ENCODE assay signal across 9 cellular contexts in genomic region chr2:23916727-23917458, GRCh38. TPM values are rescaled to one million over a fixed set of nuclear protein-coding genes. Genes with fewer than 3 reads are reported as not detected.
DNase-seq lines count a peak whose midpoint lies in the region; ATAC-seq and TF ChIP-seq lines count a peak whose summit lies in the region.
"Had no signal": no experiment of that assay in that cellular context is flagged by ENCODE, and none has a peak within 500 bp of the region (broad histone marks: within the 10 kb centered on the region; RNA-seq: fewer than 3 reads in every experiment).

No MANE protein-coding gene starts in this region.

- peak; percentile 14 for DNase-seq in activated CD4-positive, alpha-beta T cell treated with anti-CD3 and anti-CD28 coated beads, Interleukin-2, amount 10 ng/mL, durations not matched to agents 7 days and 5 days
- DNase-seq in activated CD4-positive, alpha-beta T cell treated with anti-CD3 and anti-CD28 coated beads for 48 hours = no peak
- DNase-seq in activated CD8-positive, alpha-beta T cell treated with anti-CD3 and anti-CD28 coated beads for 36 hours = peak; percentile 53
- DNase-seq in smooth muscle cell (lab: John Stamatoyannopoulos, UW; ENCODE audit: unreplicated experiment) (no peak), NCI-H1048 (lab: John Stamatoyannopoulos, UW) (no peak), globus pallidus (ENCODE audit: low spot score) (no peak), lower lobe of right lung (no peak)
- DNase-seq: activated CD4-positive, alpha-beta memory T cell treated with anti-CD3 and anti-CD28 coated beads, Interleukin-2, amount 10 ng/mL, durations not matched to agents 7 days and 5 days had no signal

- no peak overlapping the region for H2AFZ ChIP-seq in smooth muscle cell (ENCODE audit: low read depth)

- H3K27ac Mint-ChIP-seq in activated CD4-positive, alpha-beta T cell treated with anti-CD3 and anti-CD28 coated beads, Interleukin-2, amount 10 ng/mL, durations not matched to agents 7 days and 5 days = no peak overlapping the region
- peak overlapping the region; percentile 73 for H3K27ac Mint-ChIP-seq in activated CD8-positive, alpha-beta T cell treated with anti-CD3 and anti-CD28 coated beads for 36 hours
- H3K27ac Mint-ChIP-seq: activated CD4-positive, alpha-beta memory T cell treated with anti-CD3 and anti-CD28 coated beads, Interleukin-2, amount 10 ng/mL, durations not matched to agents 7 days and 5 days had no signal

- peaks cover 99% of the 10 kb centered on the region for H3K79me2 ChIP-seq in smooth muscle cell (ENCODE audit: low read depth)

- H3K9me3 ChIP-seq in smooth muscle cell (replicated peaks; ENCODE audit: low read depth) = no peaks in the 10 kb centered on the region
- H3K9me3 ChIP-seq in lower lobe of right lung = no peaks in the 10 kb centered on the region

- CTCF ChIA-PET in activated CD4-positive, alpha-beta T cell treated with anti-CD3 and anti-CD28 coated beads, Interleukin-2, amount 10 ng/mL, durations not matched to agents 7 days and 5 days (lab: Charles Lee) = interaction anchor here (0.6 kb wide), 1 partner anchor 1028 kb away, joined by 3 read pairs; no protein-coding TSS in a partner anchor
- CTCF ChIA-PET in activated CD8-positive, alpha-beta T cell treated with anti-CD3 and anti-CD28 coated beads for 36 hours (lab: Charles Lee) = no interaction called here

- H3K4me3 ChIP-seq in smooth muscle cell (no peak overlapping the region), lower lobe of right lung (no peak overlapping the region)

- H3K9me3 Mint-ChIP-seq in activated CD4-positive, alpha-beta T cell treated with anti-CD3 and anti-CD28 coated beads, Interleukin-2, amount 10 ng/mL, durations not matched to agents 7 days and 5 days = no peaks in the 10 kb centered on the region
- no peaks in the 10 kb centered on the region for H3K9me3 Mint-ChIP-seq in activated CD8-positive, alpha-beta T cell treated with anti-CD3 and anti-CD28 coated beads for 36 hours
- H3K9me3 Mint-ChIP-seq: activated CD4-positive, alpha-beta memory T cell treated with anti-CD3 and anti-CD28 coated beads, Interleukin-2, amount 10 ng/mL, durations not matched to agents 7 days and 5 days had no signal

- TF ChIP-seq CTCF in activated CD8-positive, alpha-beta T cell treated with anti-CD3 and anti-CD28 coated beads for 36 hours (IDR thresholded peaks at IDR 0.05) = no peak
- TF ChIP-seq CTCF in smooth muscle cell (IDR thresholded peaks at IDR 0.05; ENCODE audit: borderline replicate concordance, insufficient read depth, poor library complexity, severe bottlenecking) = no peak
- TF ChIP-seq CTCF in lower lobe of right lung (IDR thresholded peaks at IDR 0.05) = no peak

- no peaks in the 10 kb centered on the region for H3K27me3 Mint-ChIP-seq in activated CD4-positive, alpha-beta T cell treated with anti-CD3 and anti-CD28 coated beads, Interleukin-2, amount 10 ng/mL, durations not matched to agents 7 days and 5 days
- no peaks in the 10 kb centered on the region for H3K27me3 Mint-ChIP-seq in activated CD8-positive, alpha-beta T cell treated with anti-CD3 and anti-CD28 coated beads for 36 hours
- H3K27me3 Mint-ChIP-seq: activated CD4-positive, alpha-beta memory T cell treated with anti-CD3 and anti-CD28 coated beads, Interleukin-2, amount 10 ng/mL, durations not matched to agents 7 days and 5 days had no signal

- H3K27ac ChIP-seq in smooth muscle cell (ENCODE audit: low read depth) = peak overlapping the region; percentile 10
- no peak overlapping the region for H3K27ac ChIP-seq in lower lobe of right lung

- ATAC-seq in HG03432 (IDR thresholded peaks at IDR 0.05; ENCODE audit: unreplicated experiment) (peak; percentile 68), lower lobe of right lung (no peak)
- peak; percentile 85 for ATAC-seq in activated CD8-positive, alpha-beta T cell treated with anti-CD3 and anti-CD28 coated beads for 36 hours

- H3K36me3 ChIP-seq in smooth muscle cell (ENCODE audit: low read depth) = no peaks in the 10 kb centered on the region
- no peaks in the 10 kb centered on the region for H3K36me3 ChIP-seq in lower lobe of right lung

- H3K4me1 ChIP-seq in smooth muscle cell (ENCODE audit: low read depth) (peaks cover 7% of the 10 kb centered on the region), lower lobe of right lung (peaks cover 17% of the 10 kb centered on the region)

- POLR2A ChIA-PET in activated CD4-positive, alpha-beta T cell treated with anti-CD3 and anti-CD28 coated beads, Interleukin-2, amount 10 ng/mL, durations not matched to agents 7 days and 5 days (lab: Charles Lee) = no interaction called here
- POLR2A ChIA-PET in activated CD8-positive, alpha-beta T cell treated with anti-CD3 and anti-CD28 coated beads for 36 hours (lab: Charles Lee) = no interaction called here

- peak overlapping the region; percentile 9 for H3K9ac ChIP-seq in smooth muscle cell (ENCODE audit: low read depth)

- H3K4me2 ChIP-seq in smooth muscle cell = no peak overlapping the region

- H3K27me3 ChIP-seq in smooth muscle cell (ENCODE audit: low read depth) (no peaks in the 10 kb centered on the region), lower lobe of right lung (ENCODE audit: low read depth) (no peaks in the 10 kb centered on the region)

- H3K4me1 Mint-ChIP-seq in activated CD4-positive, alpha-beta T cell treated with anti-CD3 and anti-CD28 coated beads, Interleukin-2, amount 10 ng/mL, durations not matched to agents 7 days and 5 days = peaks cover 34% of the 10 kb centered on the region
- peaks cover 50% of the 10 kb centered on the region for H3K4me1 Mint-ChIP-seq in activated CD8-positive, alpha-beta T cell treated with anti-CD3 and anti-CD28 coated beads for 36 hours (ENCODE audit: low read depth)

- no peak overlapping the region for H3K4me3 Mint-ChIP-seq in activated CD4-positive, alpha-beta T cell treated with anti-CD3 and anti-CD28 coated beads, Interleukin-2, amount 10 ng/mL, durations not matched to agents 7 days and 5 days
- H3K4me3 Mint-ChIP-seq in activated CD8-positive, alpha-beta T cell treated with anti-CD3 and anti-CD28 coated beads for 36 hours = no peak overlapping the region
- H3K4me3 Mint-ChIP-seq: activated CD4-positive, alpha-beta memory T cell treated with anti-CD3 and anti-CD28 coated beads, Interleukin-2, amount 10 ng/mL, durations not matched to agents 7 days and 5 days had no signal

- peaks cover 12% of the 10 kb centered on the region for H3F3A ChIP-seq in smooth muscle cell (ENCODE audit: low read depth)

- peaks cover 100% of the 10 kb centered on the region for H4K20me1 ChIP-seq in smooth muscle cell (ENCODE audit: low read depth)

- 86% methylated on average over 3 of the region's 3 CpGs for WGBS in smooth muscle cell (ENCODE audit: low lambda C conversion rate)

- intact Hi-C loops in activated CD8-positive, alpha-beta T cell treated with anti-CD3 and anti-CD28 coated beads for 36 hours (cut with micrococcal nuclease) = loop anchor here (10.0 kb wide), 1 partner anchor 92 kb away; no protein-coding TSS in a partner anchor
- intact Hi-C loops in lower lobe of right lung (cut with DNase I) = no loop called here

- peaks cover 2% of the 10 kb centered on the region for H3K36me3 Mint-ChIP-seq in activated CD4-positive, alpha-beta T cell treated with anti-CD3 and anti-CD28 coated beads, Interleukin-2, amount 10 ng/mL, durations not matched to agents 7 days and 5 days (ENCODE audit: low read depth)
- peaks cover 2% of the 10 kb centered on the region for H3K36me3 Mint-ChIP-seq in activated CD8-positive, alpha-beta T cell treated with anti-CD3 and anti-CD28 coated beads for 36 hours (ENCODE audit: low read depth)

RNA-seq across cellular contexts. Expression of gene ATAD2B, which starts 10.0 kb away (rescaled TPM):
- total RNA-seq in activated CD4-positive, alpha-beta T cell treated with anti-CD3 and anti-CD28 coated beads, Interleukin-2, amount 10 ng/mL, durations not matched to agents 7 days and 5 days = 10 to 100 TPM; 24.7 to 25.6 TPM
- 10 to 100 TPM; 12.5 to 13.2 TPM for total RNA-seq in activated CD8-positive, alpha-beta T cell treated with anti-CD3 and anti-CD28 coated beads for 36 hours
- 17.5 and 19.1 TPM in 2 replicates for total RNA-seq in smooth muscle cell
- polyA plus RNA-seq in smooth muscle cell = 6.2 and 8.3 TPM in 2 replicates
- total RNA-seq in lower lobe of right lung = 24.3 TPM

RNA-seq across cellular contexts. Expression of gene UBXN2A, which starts 23.4 kb away (rescaled TPM):
- total RNA-seq in activated CD4-positive, alpha-beta T cell treated with anti-CD3 and anti-CD28 coated beads, Interleukin-2, amount 10 ng/mL, durations not matched to agents 7 days and 5 days = 10 to 100 TPM in 1 of 2 experiments, 1 to 10 TPM in 1; 9.6 to 11.9 TPM
- total RNA-seq in activated CD8-positive, alpha-beta T cell treated with anti-CD3 and anti-CD28 coated beads for 36 hours = 10 to 100 TPM; 11.1 to 11.2 TPM
- total RNA-seq in smooth muscle cell (21.6 and 26.0 TPM in 2 replicates), lower lobe of right lung (14.1 TPM)
- polyA plus RNA-seq in smooth muscle cell = 15.5 and 19.1 TPM in 2 replicates

Comparison
In these comparisons a context has a peak if more than half of its experiments do, and no peak if none do; other contexts are left out.
1. DNase-seq: peak in activated CD4-positive, alpha-beta T cell treated with anti-CD3 and anti-CD28 coated beads, Interleukin-2, amount 10 ng/mL, durations not matched to agents 7 days and 5 days (single experiment) and activated CD8-positive, alpha-beta T cell treated with anti-CD3 and anti-CD28 coated beads for 36 hours (single experiment); none in activated CD4-positive, alpha-beta T cell treated with anti-CD3 and anti-CD28 coated beads for 48 hours (single experiment), smooth muscle cell (single experiment), NCI-H1048 (single experiment), globus pallidus (single experiment) and lower lobe of right lung (single experiment).
2. ATAC-seq: peak in HG03432 (single experiment) and activated CD8-positive, alpha-beta T cell treated with anti-CD3 and anti-CD28 coated beads for 36 hours (single experiment); none in lower lobe of right lung (0 of 2).